In genomic region chr14:74514471-74514932, GRCh38 we compare ENCODE assay signal across 8 cellular contexts. TPM values are rescaled to one million over a fixed set of nuclear protein-coding genes. Genes with fewer than 3 reads are reported as not detected.
A peak's percentile ranks its signal among the peaks of the same experiment; 100 is the strongest.
DNase-seq lines count a peak whose midpoint lies in the region; ATAC-seq and TF ChIP-seq lines count a peak whose summit lies in the region.

No MANE protein-coding gene starts in this region.

- intact Hi-C loops in right cardiac atrium (cut with DNase I): no loop called here

- H3K4me1 ChIP-seq in right cardiac atrium (ENCODE audit: control insufficient read depth, insufficient read depth, low read length): no peaks in the 10 kb centered on the region
- peaks cover 19 to 70% of the 10 kb centered on the region in 2 donors for H3K4me1 ChIP-seq in thoracic aorta (ENCODE audit: control insufficient read depth in 1 of 2, low read depth in 2 of 2)

- peak; percentile 43 for DNase-seq in activated naive CD4-positive, alpha-beta T cell treated with anti-CD3 and anti-CD28 coated beads, Interleukin-2, amount 10 ng/mL, durations not matched to agents 7 days and 5 days
- DNase-seq in activated naive CD4-positive, alpha-beta T cell treated with anti-CD3 and anti-CD28 coated beads, Interleukin-2, amount 50 U/mL, for 16 hours: no peak
- DNase-seq in SKM-1 treated with dmso at 0.1 percent for 144 hours (lab: John Stamatoyannopoulos, UW; ENCODE audit: unreplicated experiment) (peak; percentile 21), right cardiac atrium (peak; percentile 51 to 62 (median 62)), thoracic aorta (ENCODE audit: low spot score) (no peak), NCI-H146 treated with DMSO at 0.1 percent for 48 hours (lab: John Stamatoyannopoulos, UW; ENCODE audit: unreplicated experiment) (no peak), G401 (ENCODE audit: low spot score) (no peak)

- no peak overlapping the region for H3K27ac ChIP-seq in right cardiac atrium (ENCODE audit: low read length)
- peak overlapping the region; percentile 70 to 82 for H3K27ac ChIP-seq in thoracic aorta

- H3K27me3 Mint-ChIP-seq in activated naive CD4-positive, alpha-beta T cell treated with anti-CD3 and anti-CD28 coated beads, Interleukin-2, amount 10 ng/mL, durations not matched to agents 7 days and 5 days: peaks cover 72% of the 10 kb centered on the region

- H3K27me3 ChIP-seq in right cardiac atrium (ENCODE audit: control insufficient read depth, insufficient read depth): no peaks in the 10 kb centered on the region
- no peaks in the 10 kb centered on the region for H3K27me3 ChIP-seq in thoracic aorta (replicated peaks; ENCODE audit: insufficient read depth)

- H3K4me1 Mint-ChIP-seq in activated naive CD4-positive, alpha-beta T cell treated with anti-CD3 and anti-CD28 coated beads, Interleukin-2, amount 10 ng/mL, durations not matched to agents 7 days and 5 days: peaks cover 12% of the 10 kb centered on the region

- 62% methylated on average over 13 of the region's 13 CpGs for WGBS in right cardiac atrium

- in situ Hi-C loops in G401 (cut with HindIII; ENCODE audit: low sequenced_read_pairs): no loop called here

- peak; percentile 12 to 42 for ATAC-seq in right cardiac atrium
- peak; percentile 36 for ATAC-seq in thoracic aorta (ENCODE audit: insufficient number of reproducible peaks, low FRiP score, low read depth)
- ATAC-seq in HG02623 (IDR thresholded peaks at IDR 0.05; ENCODE audit: unreplicated experiment): no peak

- H3K36me3 ChIP-seq in thoracic aorta: peaks cover 56% of the 10 kb centered on the region

- H3K4me3 Mint-ChIP-seq in activated naive CD4-positive, alpha-beta T cell treated with anti-CD3 and anti-CD28 coated beads, Interleukin-2, amount 10 ng/mL, durations not matched to agents 7 days and 5 days: no peak overlapping the region

- H3K4me3 ChIP-seq in right cardiac atrium (ENCODE audit: low read length) (no peak overlapping the region), thoracic aorta (peak overlapping the region; percentile 38)

- no peak for TF ChIP-seq CTCF in thoracic aorta (IDR thresholded peaks at IDR 0.05)

- H3K9me3 ChIP-seq in right cardiac atrium (ENCODE audit: control insufficient read depth, low read length): no peaks in the 10 kb centered on the region
- no peaks in the 10 kb centered on the region for H3K9me3 ChIP-seq in thoracic aorta

- CTCF ChIA-PET in activated naive CD4-positive, alpha-beta T cell treated with anti-CD3 and anti-CD28 coated beads, Interleukin-2, amount 10 ng/mL, durations not matched to agents 7 days and 5 days (lab: Charles Lee): no interaction called here

- no peaks in the 10 kb centered on the region for H3K9me3 Mint-ChIP-seq in activated naive CD4-positive, alpha-beta T cell treated with anti-CD3 and anti-CD28 coated beads, Interleukin-2, amount 10 ng/mL, durations not matched to agents 7 days and 5 days

- no peaks in the 10 kb centered on the region for H3K36me3 Mint-ChIP-seq in activated naive CD4-positive, alpha-beta T cell treated with anti-CD3 and anti-CD28 coated beads, Interleukin-2, amount 10 ng/mL, durations not matched to agents 7 days and 5 days

- no peak overlapping the region for H3K27ac Mint-ChIP-seq in activated naive CD4-positive, alpha-beta T cell treated with anti-CD3 and anti-CD28 coated beads, Interleukin-2, amount 10 ng/mL, durations not matched to agents 7 days and 5 days

RNA-seq across cellular contexts. Expression of gene ISCA2, which starts 20.9 kb away (rescaled TPM):
- 10 to 100 TPM; 29.2 to 40.0 (median 34.9) TPM for total RNA-seq in right cardiac atrium
- 45.1 TPM for polyA plus RNA-seq in right cardiac atrium
- 10 to 100 TPM in 1 of 2 donors, 1 to 10 TPM in 1; 6.5 to 22.2 TPM for total RNA-seq in thoracic aorta
- 44.6 and 78.7 TPM in 2 replicates for total RNA-seq in G401 (2014; rRNA removed; shearing (Covaris generic))

RNA-seq across cellular contexts. Expression of gene NPC2, which starts 21.4 kb away (rescaled TPM):
- total RNA-seq in right cardiac atrium (100 to 1,000 TPM; 116 to 142 (median 120) TPM), thoracic aorta (100 to 1,000 TPM; 406 to 455 TPM)
- polyA plus RNA-seq in right cardiac atrium: 170 TPM
- 130 and 177 TPM in 2 replicates for total RNA-seq in G401 (2014; rRNA removed; shearing (Covaris generic))

Comparison
In these comparisons a context has a peak if more than half of its experiments do, and no peak if none do; other contexts are left out.
1. DNase-seq: peak in activated naive CD4-positive, alpha-beta T cell treated with anti-CD3 and anti-CD28 coated beads, Interleukin-2, amount 10 ng/mL, durations not matched to agents 7 days and 5 days (single experiment), SKM-1 treated with dmso at 0.1 percent for 144 hours (single experiment) and right cardiac atrium (3 of 3); none in activated naive CD4-positive, alpha-beta T cell treated with anti-CD3 and anti-CD28 coated beads, Interleukin-2, amount 50 U/mL, for 16 hours (single experiment), thoracic aorta (single experiment), NCI-H146 treated with DMSO at 0.1 percent for 48 hours (single experiment) and G401 (single experiment).